In genomic region chr11:1853376-1854131, GRCh38 we compare ENCODE assay signal across 1 cellular context.
TF ChIP-seq lines count a peak whose summit lies in the region.

No MANE protein-coding gene starts in this region.

TF ChIP-seq in GM12878, 131 proteins besides CTCF, POLR2A, EP300 and RAD21:
- TF ChIP-seq SREBF1 (IDR thresholded peaks at IDR 0.05; ENCODE audit: low read length) (no peak), TBL1XR1 (IDR thresholded peaks at IDR 0.05; ENCODE audit: low read depth, low read length) (no peak), ZNF687 (IDR thresholded peaks at IDR 0.05) (peak; percentile 48; the same call in 1 of the 2 replicates), MYC (IDR thresholded peaks at IDR 0.05; ENCODE audit: insufficient read depth, insufficient read length, insufficient replicate concordance, low read length, severe bottlenecking) (peak; percentile 19), ZBTB33 (IDR thresholded peaks at IDR 0.05) (no peak), SP1 (IDR thresholded peaks at IDR 0.05; ENCODE audit: low read depth, low read length) (no peak), NR2C1 (IDR thresholded peaks at IDR 0.05) (no peak), E2F4 (IDR thresholded peaks at IDR 0.05; ENCODE audit: low read depth, low read length) (no peak), SREBF2 (IDR thresholded peaks at IDR 0.05; ENCODE audit: low read length) (no peak), ELK1 (IDR thresholded peaks at IDR 0.05; ENCODE audit: low read depth, low read length) (no peak), MXI1 (IDR thresholded peaks at IDR 0.05; ENCODE audit: low read depth, low read length) (peak; percentile 35; the same call in 1 of the 2 replicates), TARDBP (IDR thresholded peaks at IDR 0.05; ENCODE audit: borderline replicate concordance) (no peak), FOXM1 (IDR thresholded peaks at IDR 0.05; ENCODE audit: low read depth, low read length) (no peak), PRDM15 (CRISPR knock-in tag; IDR thresholded peaks at IDR 0.05) (no peak), ZNF274 (IDR thresholded peaks at IDR 0.05; ENCODE audit: insufficient read depth, insufficient read length) (no peak), MTA2 (IDR thresholded peaks at IDR 0.05; ENCODE audit: low read depth) (no peak), JUND (IDR thresholded peaks at IDR 0.05; ENCODE audit: low read depth, low read length) (no peak), TCF3 (IDR thresholded peaks at IDR 0.05; ENCODE audit: borderline replicate concordance, insufficient read depth, low read depth, low read length) (no peak), TAF1 (IDR thresholded peaks at IDR 0.05; ENCODE audit: borderline replicate concordance, low read depth, low read length) (0 out of 2 replicates have a peak, but pooled peaks have one; percentile 17), POLR2AphosphoS5 (IDR thresholded peaks at IDR 0.05; ENCODE audit: low read length) (no peak), CHD2 (IDR thresholded peaks at IDR 0.05; ENCODE audit: borderline replicate concordance, low read depth, low read length) (no peak), BACH1 (IDR thresholded peaks at IDR 0.05; ENCODE audit: borderline replicate concordance) (0 out of 2 replicates have a peak, but pooled peaks have one; percentile 24), CEBPB (IDR thresholded peaks at IDR 0.05; ENCODE audit: borderline replicate concordance in 1 of 2, low read depth in 2 of 2, low read length in 2 of 2) (no peak), E2F8 (IDR thresholded peaks at IDR 0.05; ENCODE audit: low read depth, partially characterized antibody) (no peak), CBX5 (IDR thresholded peaks at IDR 0.05; ENCODE audit: low read depth) (no peak), SIN3A (IDR thresholded peaks at IDR 0.05; ENCODE audit: low read depth, low read length) (no peak), NBN (IDR thresholded peaks at IDR 0.05) (no peak), CUX1 (IDR thresholded peaks at IDR 0.05; ENCODE audit: insufficient replicate concordance, low read depth, low read length) (no peak), TCF12 (IDR thresholded peaks at IDR 0.05; ENCODE audit: low read depth, low read length) (0 out of 2 replicates have a peak, but pooled peaks have one; percentile 9), CBFB (IDR thresholded peaks at IDR 0.05; ENCODE audit: low read depth) (peak; percentile 21; the same call in 1 of the 2 replicates), HSF1 (IDR thresholded peaks at IDR 0.05; ENCODE audit: low read depth, low read length) (no peak), SMARCA5 (IDR thresholded peaks at IDR 0.05) (no peak), SRF (IDR thresholded peaks at IDR 0.05; ENCODE audit: low read depth in 2 of 2, low read length in 2 of 2) (no peak), PKNOX1 (IDR thresholded peaks at IDR 0.05) (no peak), KDM1A (IDR thresholded peaks at IDR 0.05; ENCODE audit: borderline replicate concordance) (no peak)
TF ChIP-seq in GM12878: peak in this region for 7.
